27 cellular contexts compared by ENCODE assay signal in genomic region chr1:89629146-89629545, GRCh38. TPM values are rescaled to one million over a fixed set of nuclear protein-coding genes. Genes with fewer than 3 reads are reported as not detected.
DNase-seq lines count a peak whose midpoint lies in the region; ATAC-seq, FAIRE-seq and TF ChIP-seq lines count a peak whose summit lies in the region.
"Had no signal": no experiment of that assay in that cellular context is flagged by ENCODE, and none has a peak within 500 bp of the region (broad histone marks: within the 10 kb centered on the region; RNA-seq: fewer than 3 reads in every experiment).

No MANE protein-coding gene starts in this region.

- no peak for TF ChIP-seq POLR2A in esophagus muscularis mucosa (IDR thresholded peaks at IDR 0.05; ENCODE audit: low read depth)

- peaks cover 63% of the 10 kb centered on the region for H3K4me1 Mint-ChIP-seq in activated CD4-positive, alpha-beta T cell treated with anti-CD3 and anti-CD28 coated beads for 36 hours
- peaks cover 65% of the 10 kb centered on the region for H3K4me1 Mint-ChIP-seq in activated T-helper 1 cell treated with anti-CD3 and anti-CD28 coated beads, Interleukin-12 subunit alpha, Interleukin-12 subunit beta, Interleukin-2, Interleukin-4 antibody, amounts not matched to agents 30 ng/mL and 10 ng/mL and 1 ng/mL, durations not matched to agents 14 hours and 24 hours and 36 hours (ENCODE audit: low read depth)
- H3K4me1 Mint-ChIP-seq in MCF 10A (ENCODE audit: insufficient read depth, unreplicated experiment): no peaks in the 10 kb centered on the region

- TF ChIP-seq CTCF in MCF 10A (IDR thresholded peaks at IDR 0.05; ENCODE audit: unreplicated experiment) (no peak), esophagus muscularis mucosa (IDR thresholded peaks at IDR 0.05) (no peak)

- TF ChIP-seq EP300 in esophagus muscularis mucosa (IDR thresholded peaks at IDR 0.05): no peak

- CTCF ChIA-PET in activated CD4-positive, alpha-beta T cell treated with anti-CD3 and anti-CD28 coated beads for 36 hours (lab: Charles Lee): interaction anchor here (0.7 to 14.9 kb wide), 12 partner anchors 9 to 173 kb away, joined by 3 to 157 read pairs (median 4); no protein-coding TSS in a partner anchor
- CTCF ChIA-PET in MCF 10A (lab: Yijun Ruan, JAX): interaction anchor here (0.8 to 7.5 kb wide), 4 partner anchors 134 to 379 kb away, joined by 3 to 93 read pairs (median 8); no protein-coding TSS in a partner anchor

- no peaks in the 10 kb centered on the region for H3K9me3 ChIP-seq in esophagus muscularis mucosa
- H3K9me3 ChIP-seq: stomach, upper lobe of left lung had no signal

- FAIRE-seq in GM18507 (lab: Jason Lieb, UNC): peak; percentile 49
- FAIRE-seq: frontal cortex, HepG2, TTC549 had no signal

- no peaks in the 10 kb centered on the region for H3K9me3 Mint-ChIP-seq in activated CD4-positive, alpha-beta T cell treated with anti-CD3 and anti-CD28 coated beads for 36 hours (ENCODE audit: low read depth)
- no peaks in the 10 kb centered on the region for H3K9me3 Mint-ChIP-seq in activated T-helper 1 cell treated with anti-CD3 and anti-CD28 coated beads, Interleukin-12 subunit alpha, Interleukin-12 subunit beta, Interleukin-2, Interleukin-4 antibody, amounts not matched to agents 30 ng/mL and 10 ng/mL and 1 ng/mL, durations not matched to agents 14 hours and 24 hours and 36 hours
- no peaks in the 10 kb centered on the region for H3K9me3 Mint-ChIP-seq in MCF 10A (ENCODE audit: unreplicated experiment)

- peaks cover 8 to 22% (median 20%) of the 10 kb centered on the region in 4 donors for H3K4me1 ChIP-seq in esophagus muscularis mucosa

- WGBS in esophagus muscularis mucosa: 81% methylated on average over 2 of the region's 2 CpGs

- POLR2A ChIA-PET in activated CD4-positive, alpha-beta T cell treated with anti-CD3 and anti-CD28 coated beads for 36 hours (lab: Charles Lee): interaction anchor here (0.7 to 4.9 kb wide), 4 partner anchors 8 to 43 kb away, joined by 5 to 28 read pairs (median 6); no protein-coding TSS in a partner anchor
- POLR2A ChIA-PET in MCF 10A (lab: Yijun Ruan, JAX): interaction anchor here (0.6 kb wide), 1 partner anchor 12 kb away, joined by 3 read pairs; no protein-coding TSS in a partner anchor

- no peak for ATAC-seq in activated CD4-positive, alpha-beta T cell treated with anti-CD3 and anti-CD28 coated beads for 36 hours
- ATAC-seq: HepG2 had no signal

- no peaks in the 10 kb centered on the region for H3K27me3 Mint-ChIP-seq in activated CD4-positive, alpha-beta T cell treated with anti-CD3 and anti-CD28 coated beads for 36 hours
- no peaks in the 10 kb centered on the region for H3K27me3 Mint-ChIP-seq in activated T-helper 1 cell treated with anti-CD3 and anti-CD28 coated beads, Interleukin-12 subunit alpha, Interleukin-12 subunit beta, Interleukin-2, Interleukin-4 antibody, amounts not matched to agents 30 ng/mL and 10 ng/mL and 1 ng/mL, durations not matched to agents 14 hours and 24 hours and 36 hours (ENCODE audit: insufficient read depth)
- H3K27me3 Mint-ChIP-seq in MCF 10A (ENCODE audit: insufficient read depth, unreplicated experiment): no peaks in the 10 kb centered on the region

- H3K4me3 ChIP-seq in esophagus muscularis mucosa: no peak overlapping the region
- H3K4me3 ChIP-seq: lung, skin epidermis, stomach, upper lobe of left lung had no signal

- DNase-seq in activated CD4-positive, alpha-beta T cell treated with anti-CD3 and anti-CD28 coated beads for 36 hours: no peak
- DNase-seq in activated CD4-positive, alpha-beta T cell treated with anti-CD3 and anti-CD28 coated beads for 1 hour: no peak
- DNase-seq in GM18507 (ENCODE audit: extremely low spot score, insufficient read length, low read depth): no peak
- DNase-seq in activated T-helper 1 cell treated with anti-CD3 and anti-CD28 coated beads, Interleukin-12 subunit alpha, Interleukin-12 subunit beta, Interleukin-2, Interleukin-4 antibody, amounts not matched to agents 30 ng/mL and 10 ng/mL and 1 ng/mL, durations not matched to agents 14 hours and 24 hours and 36 hours (ENCODE audit: low spot score): no peak
- DNase-seq in MCF 10A (ENCODE audit: unreplicated experiment): no peak
- DNase-seq in NCI-H524 (lab: John Stamatoyannopoulos, UW): no peak
- DNase-seq in esophagus muscularis mucosa (ENCODE audit: extremely low spot score): no peak
- DNase-seq: activated CD4-positive, alpha-beta T cell treated with anti-CD3 and anti-CD28 coated beads, Interleukin-2, amount 50 U/mL, for 1 hour; aorta; central memory CD4-positive, alpha-beta T cell; EL; hippocampal formation; islet precursor cell; NCI-H1436; NCI-H2171; NCI-H748 treated with DMSO at 0.1 percent for 48 hours; nucleus accumbens; stimulated activated CD4-positive, alpha-beta T cell treated with anti-CD3 and anti-CD28 coated beads, Interleukin-2, amount 100 ng/mL, for 48 hours; stomach; upper lobe of left lung had no signal

- no peaks in the 10 kb centered on the region for H3K27me3 ChIP-seq in layer of hippocampus (ENCODE audit: control insufficient read depth, insufficient read depth, low read length)
- H3K27me3 ChIP-seq in esophagus muscularis mucosa: no peaks in the 10 kb centered on the region
- H3K27me3 ChIP-seq: stomach, upper lobe of left lung had no signal

- H3K27ac Mint-ChIP-seq in activated CD4-positive, alpha-beta T cell treated with anti-CD3 and anti-CD28 coated beads for 36 hours: peak overlapping the region; percentile 78
- H3K27ac Mint-ChIP-seq in activated T-helper 1 cell treated with anti-CD3 and anti-CD28 coated beads, Interleukin-12 subunit alpha, Interleukin-12 subunit beta, Interleukin-2, Interleukin-4 antibody, amounts not matched to agents 30 ng/mL and 10 ng/mL and 1 ng/mL, durations not matched to agents 14 hours and 24 hours and 36 hours: peak overlapping the region; percentile 16
- H3K27ac Mint-ChIP-seq in MCF 10A (ENCODE audit: low read depth, unreplicated experiment): no peak overlapping the region

- BruUV-seq in MCF 10A (replicated peaks; lab: Mats Ljungman, UMichigan): no TSS peak

- peaks cover 40% of the 10 kb centered on the region for H3K36me3 Mint-ChIP-seq in activated CD4-positive, alpha-beta T cell treated with anti-CD3 and anti-CD28 coated beads for 36 hours (ENCODE audit: low read depth)
- peaks cover 14% of the 10 kb centered on the region for H3K36me3 Mint-ChIP-seq in activated T-helper 1 cell treated with anti-CD3 and anti-CD28 coated beads, Interleukin-12 subunit alpha, Interleukin-12 subunit beta, Interleukin-2, Interleukin-4 antibody, amounts not matched to agents 30 ng/mL and 10 ng/mL and 1 ng/mL, durations not matched to agents 14 hours and 24 hours and 36 hours (ENCODE audit: low read depth)
- H3K36me3 Mint-ChIP-seq in MCF 10A (ENCODE audit: insufficient read depth, unreplicated experiment): no peaks in the 10 kb centered on the region

- intact Hi-C loops in activated CD4-positive, alpha-beta T cell treated with anti-CD3 and anti-CD28 coated beads for 36 hours (cut with DNase I, micrococcal nuclease): no loop called here
- intact Hi-C loops in activated T-helper 1 cell treated with anti-CD3 and anti-CD28 coated beads, Interleukin-12 subunit alpha, Interleukin-12 subunit beta, Interleukin-2, Interleukin-4 antibody, amounts not matched to agents 30 ng/mL and 10 ng/mL and 1 ng/mL, durations not matched to agents 14 hours and 24 hours and 36 hours (cut with micrococcal nuclease): no loop called here
- intact Hi-C loops in MCF 10A (cut with micrococcal nuclease) (no loop called here), esophagus muscularis mucosa (cut with DNase I) (no loop called here)

- H3K4me3 Mint-ChIP-seq in activated CD4-positive, alpha-beta T cell treated with anti-CD3 and anti-CD28 coated beads for 36 hours: no peak overlapping the region
- peak overlapping the region; percentile 22 for H3K4me3 Mint-ChIP-seq in activated T-helper 1 cell treated with anti-CD3 and anti-CD28 coated beads, Interleukin-12 subunit alpha, Interleukin-12 subunit beta, Interleukin-2, Interleukin-4 antibody, amounts not matched to agents 30 ng/mL and 10 ng/mL and 1 ng/mL, durations not matched to agents 14 hours and 24 hours and 36 hours
- H3K4me3 Mint-ChIP-seq in MCF 10A (ENCODE audit: unreplicated experiment): no peak overlapping the region

- H3K27ac ChIP-seq in layer of hippocampus (ENCODE audit: low read depth, low read length) (peak overlapping the region; percentile 85), esophagus muscularis mucosa (replicated peaks in 1 of 4) (no peak overlapping the region)
- H3K27ac ChIP-seq: 22Rv1, stomach, upper lobe of left lung had no signal

- H3K36me3 ChIP-seq in esophagus muscularis mucosa: no peaks in the 10 kb centered on the region
- H3K36me3 ChIP-seq: stomach, upper lobe of left lung had no signal

RNA-seq across cellular contexts. Expression of gene LRRC8C, which starts 3.8 kb away (rescaled TPM):
- total RNA-seq in activated CD4-positive, alpha-beta T cell treated with anti-CD3 and anti-CD28 coated beads for 36 hours: 10 to 100 TPM; 31.5 to 37.1 TPM
- total RNA-seq in activated T-helper 1 cell treated with anti-CD3 and anti-CD28 coated beads, Interleukin-12 subunit alpha, Interleukin-12 subunit beta, Interleukin-2, Interleukin-4 antibody, amounts not matched to agents 30 ng/mL and 10 ng/mL and 1 ng/mL, durations not matched to agents 14 hours and 24 hours and 36 hours: 64.3 and 66.1 TPM in 2 replicates
- total RNA-seq in MCF 10A (2022) (4.4 TPM in 2 replicates), esophagus muscularis mucosa (1 to 10 TPM; 5.8 to 8.9 (median 7.4) TPM)
